Comparison of ENCODE assay signal across 9 cellular contexts in the genomic region with DNA sequence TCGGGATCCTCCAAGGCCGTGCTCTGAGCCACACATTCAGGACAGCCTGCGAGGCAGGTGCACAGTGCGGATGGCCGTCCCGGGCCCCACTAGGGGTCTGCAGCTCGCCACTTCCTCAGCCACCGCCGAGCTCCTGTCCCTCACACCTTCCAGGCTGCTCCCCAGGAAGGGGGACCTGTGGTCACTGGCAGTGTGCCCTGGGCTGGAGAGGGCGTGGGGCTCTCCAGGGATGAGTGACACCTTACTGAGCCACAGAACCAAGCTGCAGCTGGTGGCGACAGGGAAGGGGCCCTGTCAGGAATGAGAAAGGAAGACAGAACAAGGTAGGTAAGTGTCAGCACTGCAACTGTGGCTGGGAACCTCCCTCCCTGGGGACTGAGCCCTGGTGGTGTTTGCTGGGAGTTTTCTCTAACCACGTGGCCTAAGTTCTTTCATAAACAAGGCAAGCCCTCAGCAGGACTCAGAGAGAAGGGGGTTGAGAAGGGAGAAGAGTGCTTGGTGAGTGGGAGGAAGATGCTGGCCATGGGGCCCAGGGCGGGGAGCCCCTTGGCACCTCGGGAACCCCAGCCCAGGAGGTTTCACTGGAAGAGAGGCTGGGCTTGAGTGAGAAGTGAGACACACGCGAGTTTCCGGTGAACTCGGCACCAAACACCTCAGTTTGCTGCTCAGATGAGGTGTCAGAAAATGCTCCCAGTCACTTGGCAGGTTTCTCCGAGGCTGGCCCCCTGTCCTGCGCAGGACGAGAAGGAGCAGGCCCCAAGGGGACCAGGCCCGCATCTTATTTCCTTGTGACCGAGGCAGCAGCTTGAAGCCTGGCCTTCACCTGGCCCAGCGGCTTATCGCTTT. TPM values are rescaled to one million over a fixed set of nuclear protein-coding genes. Genes with fewer than 3 reads are reported as not detected.
DNase-seq lines count a peak whose midpoint lies in the region; ATAC-seq, FAIRE-seq and TF ChIP-seq lines count a peak whose summit lies in the region.
"Had no signal": no experiment of that assay in that cellular context is flagged by ENCODE, and none has a peak within 500 bp of the region (broad histone marks: within the 10 kb centered on the region; RNA-seq: fewer than 3 reads in every experiment).

No MANE protein-coding gene starts in this region.

- no peaks in the 10 kb centered on the region for H3K27me3 Mint-ChIP-seq in activated T-helper 1 cell treated with anti-CD3 and anti-CD28 coated beads, Interleukin-12 subunit alpha, Interleukin-12 subunit beta, Interleukin-2, Interleukin-4 antibody, amounts not matched to agents 30 ng/mL and 10 ng/mL and 1 ng/mL, durations not matched to agents 14 hours and 24 hours and 36 hours (ENCODE audit: insufficient read depth)
- peaks cover 16% of the 10 kb centered on the region for H3K27me3 Mint-ChIP-seq in stimulated activated memory B cell treated with anti-CD40 and anti-IgM and Interleukin-4, amounts not matched to agents 10 μg/mL and 1 μg/mL and 100 μg/mL, for 72 hours

- TF ChIP-seq POLR2A in GM12892 (IDR thresholded peaks at IDR 0.05; ENCODE audit: low read depth, low read length) = peak; percentile 74

- intact Hi-C loops in activated T-helper 1 cell treated with anti-CD3 and anti-CD28 coated beads, Interleukin-12 subunit alpha, Interleukin-12 subunit beta, Interleukin-2, Interleukin-4 antibody, amounts not matched to agents 30 ng/mL and 10 ng/mL and 1 ng/mL, durations not matched to agents 14 hours and 24 hours and 36 hours (cut with micrococcal nuclease) = loop anchor here (1.0 to 5.0 kb wide), 7 partner anchors 11 to 561 kb away; no protein-coding TSS in a partner anchor
- intact Hi-C loops in posterior vena cava (cut with DNase I) = no loop called here

- no peaks in the 10 kb centered on the region for H3K9me3 Mint-ChIP-seq in activated T-helper 1 cell treated with anti-CD3 and anti-CD28 coated beads, Interleukin-12 subunit alpha, Interleukin-12 subunit beta, Interleukin-2, Interleukin-4 antibody, amounts not matched to agents 30 ng/mL and 10 ng/mL and 1 ng/mL, durations not matched to agents 14 hours and 24 hours and 36 hours
- no peaks in the 10 kb centered on the region for H3K9me3 Mint-ChIP-seq in stimulated activated memory B cell treated with anti-CD40 and anti-IgM and Interleukin-4, amounts not matched to agents 10 μg/mL and 1 μg/mL and 100 μg/mL, for 72 hours

- peak overlapping the region; percentile 94 for H3K27ac Mint-ChIP-seq in activated T-helper 1 cell treated with anti-CD3 and anti-CD28 coated beads, Interleukin-12 subunit alpha, Interleukin-12 subunit beta, Interleukin-2, Interleukin-4 antibody, amounts not matched to agents 30 ng/mL and 10 ng/mL and 1 ng/mL, durations not matched to agents 14 hours and 24 hours and 36 hours
- H3K27ac Mint-ChIP-seq in stimulated activated memory B cell treated with anti-CD40 and anti-IgM and Interleukin-4, amounts not matched to agents 10 μg/mL and 1 μg/mL and 100 μg/mL, for 72 hours = peak overlapping the region; percentile 63

- no peak for FAIRE-seq in GM12892 (lab: Jason Lieb, UNC)

- H3K36me3 Mint-ChIP-seq in activated T-helper 1 cell treated with anti-CD3 and anti-CD28 coated beads, Interleukin-12 subunit alpha, Interleukin-12 subunit beta, Interleukin-2, Interleukin-4 antibody, amounts not matched to agents 30 ng/mL and 10 ng/mL and 1 ng/mL, durations not matched to agents 14 hours and 24 hours and 36 hours (ENCODE audit: low read depth) = peaks cover 3% of the 10 kb centered on the region
- no peaks in the 10 kb centered on the region for H3K36me3 Mint-ChIP-seq in stimulated activated memory B cell treated with anti-CD40 and anti-IgM and Interleukin-4, amounts not matched to agents 10 μg/mL and 1 μg/mL and 100 μg/mL, for 72 hours

- ATAC-seq in GM21367 (IDR thresholded peaks at IDR 0.05; ENCODE audit: unreplicated experiment) (peak; percentile 47), HG03457 (IDR thresholded peaks at IDR 0.05; ENCODE audit: unreplicated experiment) (peak; percentile 43)
- peak; percentile 81 for ATAC-seq in stimulated activated memory B cell treated with anti-CD40 and anti-IgM and Interleukin-4, amounts not matched to agents 10 μg/mL and 1 μg/mL and 100 μg/mL, for 72 hours

- DNase-seq in GM12892 (ENCODE audit: insufficient read length) (peak; percentile 70), SKM-1 treated with dmso at 0.1 percent for 144 hours (lab: John Stamatoyannopoulos, UW; ENCODE audit: unreplicated experiment) (no peak), islet precursor cell (no peak), posterior vena cava (ENCODE audit: low spot score) (no peak)
- peak; percentile 43 for DNase-seq in activated T-helper 1 cell treated with anti-CD3 and anti-CD28 coated beads, Interleukin-12 subunit alpha, Interleukin-12 subunit beta, Interleukin-2, Interleukin-4 antibody, amounts not matched to agents 30 ng/mL and 10 ng/mL and 1 ng/mL, durations not matched to agents 14 hours and 24 hours and 36 hours (ENCODE audit: low spot score)

- H3K4me3 Mint-ChIP-seq in activated T-helper 1 cell treated with anti-CD3 and anti-CD28 coated beads, Interleukin-12 subunit alpha, Interleukin-12 subunit beta, Interleukin-2, Interleukin-4 antibody, amounts not matched to agents 30 ng/mL and 10 ng/mL and 1 ng/mL, durations not matched to agents 14 hours and 24 hours and 36 hours = peak overlapping the region; percentile 60
- peak overlapping the region; percentile 32 for H3K4me3 Mint-ChIP-seq in stimulated activated memory B cell treated with anti-CD40 and anti-IgM and Interleukin-4, amounts not matched to agents 10 μg/mL and 1 μg/mL and 100 μg/mL, for 72 hours

- H3K4me1 Mint-ChIP-seq in activated T-helper 1 cell treated with anti-CD3 and anti-CD28 coated beads, Interleukin-12 subunit alpha, Interleukin-12 subunit beta, Interleukin-2, Interleukin-4 antibody, amounts not matched to agents 30 ng/mL and 10 ng/mL and 1 ng/mL, durations not matched to agents 14 hours and 24 hours and 36 hours (ENCODE audit: low read depth) = peaks cover 84% of the 10 kb centered on the region
- peaks cover 50% of the 10 kb centered on the region for H3K4me1 Mint-ChIP-seq in stimulated activated memory B cell treated with anti-CD40 and anti-IgM and Interleukin-4, amounts not matched to agents 10 μg/mL and 1 μg/mL and 100 μg/mL, for 72 hours

RNA-seq across cellular contexts. Expression of gene IL13, which starts 5.2 kb away (rescaled TPM):
- polyA plus RNA-seq in GM12892 (2012; ENCODE audit: missing spikeins) = 0.47 TPM
- total RNA-seq in activated T-helper 1 cell treated with anti-CD3 and anti-CD28 coated beads, Interleukin-12 subunit alpha, Interleukin-12 subunit beta, Interleukin-2, Interleukin-4 antibody, amounts not matched to agents 30 ng/mL and 10 ng/mL and 1 ng/mL, durations not matched to agents 14 hours and 24 hours and 36 hours = 294 and 308 TPM in 2 replicates
- under 1 TPM in 1 of 2 donors, not detected in 1; 0.29 TPM for total RNA-seq in posterior vena cava
- total RNA-seq: thyroid gland had no signal

RNA-seq across cellular contexts. Expression of gene IL4, which starts 10.6 kb away (rescaled TPM):
- not detected for polyA plus RNA-seq in GM12892 (2012; ENCODE audit: missing spikeins)
- total RNA-seq in activated T-helper 1 cell treated with anti-CD3 and anti-CD28 coated beads, Interleukin-12 subunit alpha, Interleukin-12 subunit beta, Interleukin-2, Interleukin-4 antibody, amounts not matched to agents 30 ng/mL and 10 ng/mL and 1 ng/mL, durations not matched to agents 14 hours and 24 hours and 36 hours = 56.9 and 57.1 TPM in 2 replicates
- not detected for total RNA-seq in posterior vena cava
- total RNA-seq: thyroid gland had no signal

Comparison
In these comparisons a context has a peak if more than half of its experiments do, and no peak if none do; other contexts are left out.
1. DNase-seq: peak in GM12892 (single experiment) and activated T-helper 1 cell treated with anti-CD3 and anti-CD28 coated beads, Interleukin-12 subunit alpha, Interleukin-12 subunit beta, Interleukin-2, Interleukin-4 antibody, amounts not matched to agents 30 ng/mL and 10 ng/mL and 1 ng/mL, durations not matched to agents 14 hours and 24 hours and 36 hours (single experiment); none in SKM-1 treated with dmso at 0.1 percent for 144 hours (single experiment), islet precursor cell (single experiment) and posterior vena cava (single experiment).
2. RNA of gene IL13, which starts 5.2 kb away (total RNA-seq): 294 to 308 TPM in activated T-helper 1 cell treated with anti-CD3 and anti-CD28 coated beads, Interleukin-12 subunit alpha, Interleukin-12 subunit beta, Interleukin-2, Interleukin-4 antibody, amounts not matched to agents 30 ng/mL and 10 ng/mL and 1 ng/mL, durations not matched to agents 14 hours and 24 hours and 36 hours; 0.29 TPM in posterior vena cava; every median in the first group is over 100 times any median in the second.
3. RNA of gene IL4, which starts 10.6 kb away (total RNA-seq): 56.9 to 57.1 TPM in activated T-helper 1 cell treated with anti-CD3 and anti-CD28 coated beads, Interleukin-12 subunit alpha, Interleukin-12 subunit beta, Interleukin-2, Interleukin-4 antibody, amounts not matched to agents 30 ng/mL and 10 ng/mL and 1 ng/mL, durations not matched to agents 14 hours and 24 hours and 36 hours; not detected in posterior vena cava; every median in the first group is over 10 times any median in the second.
4. Peak in every context shown above with its lines, with median percentiles within 50 percentile points of each other: ATAC-seq.